13 cellular contexts compared by ENCODE assay signal in genomic region chr5:93226202-93226735, GRCh38.
"Had no signal": no experiment of that assay in that cellular context is flagged by ENCODE, and none has a peak within 500 bp of the region (broad histone marks: within the 10 kb centered on the region; RNA-seq: fewer than 3 reads in every experiment).

No MANE protein-coding gene starts in this region.

- H3K27ac ChIP-seq: foreskin keratinocyte had no signal

- ATAC-seq: foreskin keratinocyte; left cardiac atrium; naive thymus-derived CD8-positive, alpha-beta T cell had no signal

- H3K36me3 ChIP-seq: sigmoid colon had no signal

- H3K9me3 ChIP-seq: sigmoid colon, testis had no signal

- H3K4me3 ChIP-seq: lung, sigmoid colon, testis had no signal

- H3K27me3 ChIP-seq: foreskin keratinocyte, sigmoid colon, testis had no signal

- DNase-seq: activated CD4-positive, alpha-beta T cell treated with anti-CD3 and anti-CD28 coated beads, Interleukin-2, amount 10 ng/mL, durations not matched to agents 7 days and 5 days; activated CD4-positive, CD25-positive, alpha-beta regulatory T cell; activated naive CD4-positive, alpha-beta T cell treated with anti-CD3 and anti-CD28 coated beads, Interleukin-2, amount 10 ng/mL, durations not matched to agents 7 days and 5 days; central memory CD4-positive, alpha-beta T cell; cortex of kidney; effector memory CD4-positive, alpha-beta T cell; foreskin keratinocyte; left cardiac atrium; naive thymus-derived CD8-positive, alpha-beta T cell; sigmoid colon; stimulated activated CD4-positive, alpha-beta T cell treated with anti-CD3 and anti-CD28 coated beads, Interleukin-2, amount 100 ng/mL, for 48 hours; testis had no signal

- H3K4me1 ChIP-seq: foreskin keratinocyte, sigmoid colon, testis had no signal
